Comparison of ENCODE assay signal across 32 cellular contexts in the genomic region with DNA sequence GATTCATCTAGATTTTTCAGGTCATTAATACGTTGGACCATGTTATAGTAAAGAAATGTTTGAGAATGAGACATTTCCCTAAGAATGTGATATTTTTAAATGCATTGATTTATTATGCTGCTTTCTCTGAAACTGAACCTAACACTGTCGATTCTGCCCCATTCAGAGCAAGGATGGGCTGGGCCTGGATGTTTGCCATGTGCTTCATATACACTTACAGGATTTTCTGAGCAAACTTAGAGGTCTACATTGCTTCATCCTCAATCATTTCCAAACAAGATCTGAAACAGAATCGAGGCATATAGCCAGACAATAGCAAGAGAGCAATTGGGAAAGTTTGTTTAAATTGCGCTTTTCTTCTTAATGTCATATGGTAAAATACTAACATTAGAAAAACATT.
"Had no signal": no experiment of that assay in that cellular context is flagged by ENCODE, and none has a peak within 500 bp of the region (broad histone marks: within the 10 kb centered on the region; RNA-seq: fewer than 3 reads in every experiment).

No MANE protein-coding gene starts in this region.

- H3K4me3 ChIP-seq: ascending aorta, cardiac muscle cell, MG63, SJSA1 had no signal

- H3K36me3 ChIP-seq: ascending aorta, cardiac muscle cell, MG63, SJSA1 had no signal

- H3K4me1 ChIP-seq: ascending aorta, SJSA1 had no signal

- H3K4me1 Mint-ChIP-seq: activated CD4-positive, alpha-beta T cell treated with anti-CD3 and anti-CD28 coated beads, Interleukin-2, amount 10 ng/mL, durations not matched to agents 24 days and 14 days; activated naive CD8-positive, alpha-beta T cell treated with anti-CD3 and anti-CD28 coated beads, Interleukin-2, amount 10 ng/mL, durations not matched to agents 7 days and 5 days; central memory CD8-positive, alpha-beta T cell; IgD-negative memory B cell had no signal

- H3K27ac ChIP-seq: ascending aorta, cardiac muscle cell, SJSA1 had no signal

- H3K9me3 Mint-ChIP-seq: activated CD4-positive, alpha-beta T cell treated with anti-CD3 and anti-CD28 coated beads, Interleukin-2, amount 10 ng/mL, durations not matched to agents 24 days and 14 days; activated CD8-positive, alpha-beta T cell treated with anti-CD3 and anti-CD28 coated beads for 36 hours; activated naive CD4-positive, alpha-beta T cell treated with anti-CD3 and anti-CD28 coated beads, Interleukin-2, amount 50 U/mL, for 24 hours; activated naive CD8-positive, alpha-beta T cell treated with anti-CD3 and anti-CD28 coated beads, Interleukin-2, amount 10 ng/mL, durations not matched to agents 7 days and 5 days; activated T-cell treated with anti-CD3 and anti-CD28 coated beads, Interleukin-2, amount 50 U/mL, for 24 hours; activated T-helper 2 cell treated with anti-CD3 and anti-CD28 coated beads, Interferon-gamma antibody, Interleukin-2, Interleukin-4, amounts not matched to agents 10 μg/mL and 5 μg/mL and 100 μg/mL, durations not matched to agents 14 hours and 24 hours and 36 hours; central memory CD8-positive, alpha-beta T cell; IgD-negative memory B cell had no signal

- DNase-seq: activated CD4-positive, alpha-beta T cell treated with anti-CD3 and anti-CD28 coated beads, Interleukin-2, amount 10 ng/mL, durations not matched to agents 24 days and 14 days; activated CD4-positive, alpha-beta T cell treated with anti-CD3 and anti-CD28 coated beads, Interleukin-2, amount 50 U/mL, for 4 hours; activated CD8-positive, alpha-beta T cell treated with anti-CD3 and anti-CD28 coated beads for 36 hours; activated gamma-delta T cell; activated naive CD4-positive, alpha-beta T cell treated with Interleukin-2 at 50 U/mL for 16 hours; activated naive CD8-positive, alpha-beta T cell treated with anti-CD3 and anti-CD28 coated beads, Interleukin-2, amount 10 ng/mL, durations not matched to agents 7 days and 5 days; activated T-cell treated with anti-CD3 and anti-CD28 coated beads, Interleukin-2, amount 50 U/mL, for 24 hours; amygdala; Karpas-422; KBM-7; MG63; NCI-H1048; NCI-H1105 treated with DMSO at 0.1 percent for 48 hours; NCI-H1436 treated with DMSO at 0.1 percent for 48 hours; NCI-H1694 treated with DMSO at 0.1 percent for 48 hours; NCI-H2029 treated with DMSO at 0.1 percent for 48 hours; NCI-H2107; NCI-H2171; NCI-H510A; NCI-H526; NCI-H748 treated with DMSO at 0.1 percent for 48 hours; NK-92 treated with Interleukin-12 subunit alpha and Interleukin-12 subunit beta, amount 100 ng/mL, for 24 hours; OCI-M1; SHP77 treated with DMSO at 0.1 percent for 48 hours; T1000 had no signal

- H3K9me3 ChIP-seq: ascending aorta, MG63, SJSA1 had no signal

- H3K36me3 Mint-ChIP-seq: activated naive CD4-positive, alpha-beta T cell treated with anti-CD3 and anti-CD28 coated beads, Interleukin-2, amount 50 U/mL, for 24 hours; activated naive CD8-positive, alpha-beta T cell treated with anti-CD3 and anti-CD28 coated beads, Interleukin-2, amount 10 ng/mL, durations not matched to agents 7 days and 5 days; IgD-negative memory B cell had no signal

- H3K27me3 Mint-ChIP-seq: activated CD8-positive, alpha-beta T cell treated with anti-CD3 and anti-CD28 coated beads for 36 hours; activated naive CD4-positive, alpha-beta T cell treated with anti-CD3 and anti-CD28 coated beads, Interleukin-2, amount 50 U/mL, for 24 hours; activated T-cell treated with anti-CD3 and anti-CD28 coated beads, Interleukin-2, amount 50 U/mL, for 24 hours; IgD-negative memory B cell had no signal

- H3K27me3 ChIP-seq: ascending aorta, cardiac muscle cell, MG63 had no signal

- H3K27ac Mint-ChIP-seq: activated CD4-positive, alpha-beta T cell treated with anti-CD3 and anti-CD28 coated beads, Interleukin-2, amount 10 ng/mL, durations not matched to agents 24 days and 14 days; activated CD8-positive, alpha-beta T cell treated with anti-CD3 and anti-CD28 coated beads for 36 hours; activated naive CD4-positive, alpha-beta T cell treated with anti-CD3 and anti-CD28 coated beads, Interleukin-2, amount 50 U/mL, for 24 hours; activated naive CD8-positive, alpha-beta T cell treated with anti-CD3 and anti-CD28 coated beads, Interleukin-2, amount 10 ng/mL, durations not matched to agents 7 days and 5 days; activated T-cell treated with anti-CD3 and anti-CD28 coated beads, Interleukin-2, amount 50 U/mL, for 24 hours; activated T-helper 2 cell treated with anti-CD3 and anti-CD28 coated beads, Interferon-gamma antibody, Interleukin-2, Interleukin-4, amounts not matched to agents 10 μg/mL and 5 μg/mL and 100 μg/mL, durations not matched to agents 14 hours and 24 hours and 36 hours; IgD-negative memory B cell had no signal

- H3K4me3 Mint-ChIP-seq: activated CD4-positive, alpha-beta T cell treated with anti-CD3 and anti-CD28 coated beads, Interleukin-2, amount 10 ng/mL, durations not matched to agents 24 days and 14 days; activated CD8-positive, alpha-beta T cell treated with anti-CD3 and anti-CD28 coated beads for 36 hours; activated naive CD4-positive, alpha-beta T cell treated with anti-CD3 and anti-CD28 coated beads, Interleukin-2, amount 50 U/mL, for 24 hours; activated naive CD8-positive, alpha-beta T cell treated with anti-CD3 and anti-CD28 coated beads, Interleukin-2, amount 10 ng/mL, durations not matched to agents 7 days and 5 days; activated T-cell treated with anti-CD3 and anti-CD28 coated beads, Interleukin-2, amount 50 U/mL, for 24 hours; central memory CD8-positive, alpha-beta T cell; IgD-negative memory B cell had no signal
